ENCODE assay signal across 8 cellular contexts in genomic region chr19:40798223-40798996, GRCh38. TPM values are rescaled to one million over a fixed set of nuclear protein-coding genes. Genes with fewer than 3 reads are reported as not detected.
DNase-seq lines count a peak whose midpoint lies in the region; ATAC-seq, FAIRE-seq and TF ChIP-seq lines count a peak whose summit lies in the region.

No MANE protein-coding gene starts in this region.

- DNase-seq in NCI-H1694 (lab: John Stamatoyannopoulos, UW) (peak; percentile 98), right cardiac atrium (peak; percentile 100), psoas muscle (peak; percentile 100), urothelium cell line (ENCODE audit: low spot score) (peak; percentile 97)

- no peaks in the 10 kb centered on the region for H3K27me3 ChIP-seq in right cardiac atrium (ENCODE audit: control insufficient read depth, insufficient read depth)
- H3K27me3 ChIP-seq in psoas muscle (ENCODE audit: insufficient read depth in 3 of 3, low read length in 2 of 3), result no peaks in the 10 kb centered on the region

- peaks cover 35% of the 10 kb centered on the region for H3K36me3 Mint-ChIP-seq in T-helper 1 cell treated with Interleukin-12 subunit alpha and Interleukin-12 subunit beta and Interleukin-4 antibody, amounts not matched to agents 30 μg/mL and 1 μg/mL, for 36 hours (ENCODE audit: low read depth)

- no peaks in the 10 kb centered on the region for H3K9me3 ChIP-seq in right cardiac atrium (ENCODE audit: control insufficient read depth, low read length)
- no peaks in the 10 kb centered on the region for H3K9me3 ChIP-seq in psoas muscle

- H3K4me1 ChIP-seq in right cardiac atrium (ENCODE audit: control insufficient read depth, insufficient read depth, low read length) (peaks cover 26% of the 10 kb centered on the region), psoas muscle (peaks cover 34% of the 10 kb centered on the region)

- WGBS in right cardiac atrium, result under 1% methylated on average over 53 of the region's 53 CpGs
- 1 to 4% (median 3%) methylated on average over 49 to 53 of the region's 53 CpGs for WGBS in psoas muscle, 3 donors

- peaks cover 42% of the 10 kb centered on the region for H3K4me1 Mint-ChIP-seq in T-helper 1 cell treated with Interleukin-12 subunit alpha and Interleukin-12 subunit beta and Interleukin-4 antibody, amounts not matched to agents 30 μg/mL and 1 μg/mL, for 36 hours (ENCODE audit: low read depth)

- peak; percentile 93 for FAIRE-seq in urothelium cell line (lab: Jason Lieb, UNC)

- peaks cover 0 to 14% of the 10 kb centered on the region in 2 donors for H3K36me3 ChIP-seq in psoas muscle (ENCODE audit: insufficient read depth in 1 of 2, low read depth in 1 of 2)

- intact Hi-C loops in right cardiac atrium (cut with DNase I) (no loop called here), psoas muscle (cut with DNase I) (loop anchor here in 1 of 2 donors (1.0 to 5.0 kb wide), 2 partner anchors 20 to 46 kb away; partner anchors contain the start of genes ACTMAP, RAB4B and SNRPA)

- no peaks in the 10 kb centered on the region for H3K27me3 Mint-ChIP-seq in T-helper 1 cell treated with Interleukin-12 subunit alpha and Interleukin-12 subunit beta and Interleukin-4 antibody, amounts not matched to agents 30 μg/mL and 1 μg/mL, for 36 hours (ENCODE audit: low read depth)

- peak overlapping the region; percentile 92 for H3K4me3 Mint-ChIP-seq in T-helper 1 cell treated with Interleukin-12 subunit alpha and Interleukin-12 subunit beta and Interleukin-4 antibody, amounts not matched to agents 30 μg/mL and 1 μg/mL, for 36 hours

- peak overlapping the region; percentile 93 for H3K27ac Mint-ChIP-seq in T-helper 1 cell treated with Interleukin-12 subunit alpha and Interleukin-12 subunit beta and Interleukin-4 antibody, amounts not matched to agents 30 μg/mL and 1 μg/mL, for 36 hours

- H3K4me3 ChIP-seq in right cardiac atrium (ENCODE audit: low read length) (peak overlapping the region; percentile 89), psoas muscle (peak overlapping the region; percentile 95)

- H3K9me3 Mint-ChIP-seq in T-helper 1 cell treated with Interleukin-12 subunit alpha and Interleukin-12 subunit beta and Interleukin-4 antibody, amounts not matched to agents 30 μg/mL and 1 μg/mL, for 36 hours, result no peaks in the 10 kb centered on the region

- TF ChIP-seq CTCF in psoas muscle (IDR thresholded peaks at IDR 0.05), result peak; percentile 26

- ATAC-seq in GM18498 (IDR thresholded peaks at IDR 0.05; ENCODE audit: unreplicated experiment) (peak; percentile 72), HG02885 (IDR thresholded peaks at IDR 0.05; ENCODE audit: poor library complexity, unreplicated experiment) (peak; percentile 71), right cardiac atrium (peak; percentile 89 to 91), psoas muscle (peak; percentile 87 to 92 (median 90))

- H3K27ac ChIP-seq in angular gyrus (ENCODE audit: low read depth, low read length), result peak overlapping the region; percentile 83
- H3K27ac ChIP-seq in right cardiac atrium (ENCODE audit: low read length), result peak overlapping the region; percentile 85
- H3K27ac ChIP-seq in psoas muscle, result peak overlapping the region; percentile 89

RNA-seq across cellular contexts. Expression of gene EGLN2, which starts 0.6 kb away (rescaled TPM):
- total RNA-seq in right cardiac atrium, result 10 to 100 TPM; 55.9 to 75.2 (median 58.1) TPM
- 52.3 TPM for polyA plus RNA-seq in right cardiac atrium
- total RNA-seq in psoas muscle, result 10 to 100 TPM; 34.9 to 42.9 (median 38.9) TPM
- 10 to 100 TPM; 45.8 to 67.6 (median 50.0) TPM for polyA plus RNA-seq in psoas muscle

RNA-seq across cellular contexts. Expression of gene RAB4B, which starts 20.4 kb away (rescaled TPM):
- total RNA-seq in right cardiac atrium (10 to 100 TPM; 14.4 to 17.0 (median 15.2) TPM), psoas muscle (10 to 100 TPM in 3 of 4 donors, 1 to 10 TPM in 1; 8.2 to 14.5 (median 13.9) TPM)
- polyA plus RNA-seq in right cardiac atrium (25.3 TPM), psoas muscle (10 to 100 TPM; 19.2 to 28.7 (median 23.4) TPM)

RNA-seq across cellular contexts. Expression of gene MIA, which starts 23.1 kb away (rescaled TPM):
- 1 to 10 TPM in 3 of 4 donors, under 1 TPM in 1; 0.71 to 3.1 (median 1.5) TPM for total RNA-seq in right cardiac atrium
- 3.7 TPM for polyA plus RNA-seq in right cardiac atrium
- 1 to 10 TPM in 1 of 4 donors, not detected in 3; 1.3 TPM for total RNA-seq in psoas muscle
- polyA plus RNA-seq in psoas muscle, result under 1 TPM in 2 of 3 donors, not detected in 1; 0.38 to 0.77 TPM

RNA-seq across cellular contexts. Expression of gene SNRPA, which starts 47.4 kb away (rescaled TPM):
- total RNA-seq in right cardiac atrium (10 to 100 TPM; 32.3 to 44.9 (median 39.5) TPM), psoas muscle (10 to 100 TPM; 27.5 to 43.6 (median 33.5) TPM)
- polyA plus RNA-seq in right cardiac atrium (27.0 TPM), psoas muscle (10 to 100 TPM; 21.5 to 34.2 (median 22.5) TPM)

RNA-seq across cellular contexts. Expression of gene ACTMAP, which starts 48.1 kb away (rescaled TPM):
- 1 to 10 TPM; 4.5 to 6.1 (median 5.1) TPM for total RNA-seq in right cardiac atrium
- 5.1 TPM for polyA plus RNA-seq in right cardiac atrium
- total RNA-seq in psoas muscle, result 10 to 100 TPM in 2 of 4 donors, 1 to 10 TPM in 2; 6.7 to 13.3 (median 9.6) TPM
- 1 to 10 TPM; 5.1 to 8.9 (median 6.6) TPM for polyA plus RNA-seq in psoas muscle

Comparison
In these comparisons a context has a peak if more than half of its experiments do, and no peak if none do; other contexts are left out.
1. Peak in every context shown above with its lines: DNase-seq, ATAC-seq, H3K4me3 ChIP-seq and H3K27ac ChIP-seq.